Comparison of ENCODE assay signal across 2 cellular contexts in the genomic region with DNA sequence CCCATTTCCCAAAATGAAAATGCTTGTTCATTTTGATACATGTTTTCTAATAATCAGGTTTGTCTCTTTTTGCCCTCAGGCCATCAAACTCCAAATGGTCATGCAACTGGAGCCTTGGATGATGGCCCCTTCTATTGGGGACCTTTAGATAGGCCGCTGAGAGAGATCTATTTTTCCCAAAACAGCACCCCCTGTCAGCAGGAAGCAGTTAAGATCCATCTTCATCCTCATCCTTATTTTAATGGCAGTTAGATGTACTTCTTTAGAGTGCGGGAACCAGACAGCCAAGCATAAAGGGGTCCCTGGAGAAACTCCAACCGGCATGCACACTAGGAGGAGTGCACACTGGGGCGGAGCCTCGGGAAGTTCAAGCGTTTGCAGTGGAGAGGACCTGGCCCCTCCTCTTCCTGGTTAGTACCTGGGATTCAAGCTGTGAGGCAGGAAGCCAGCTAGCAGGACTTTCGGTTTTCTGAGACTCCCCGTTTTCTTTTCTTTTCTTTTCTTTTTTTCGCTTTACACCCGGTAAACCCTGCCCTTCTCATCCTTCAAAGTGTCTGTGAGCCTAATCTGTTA.
A peak's percentile ranks its signal among the peaks of the same experiment; 100 is the strongest.
TF ChIP-seq lines count a peak whose summit lies in the region.

No MANE protein-coding gene starts in this region.

TF ChIP-seq in IMR-90, 13 proteins besides CTCF, POLR2A, EP300 and RAD21:
- TF ChIP-seq MAFK (IDR thresholded peaks at IDR 0.05; ENCODE audit: low read depth, low read length), result no peak
- TF ChIP-seq SMC3 (IDR thresholded peaks at IDR 0.05; ENCODE audit: low read depth, low read length), result 0 out of 2 replicates have a peak, but pooled peaks have one; percentile 2

TF ChIP-seq in WTC11, 78 proteins besides CTCF, POLR2A, EP300 and RAD21:
- TF ChIP-seq RELA (CRISPR knock-in tag; IDR thresholded peaks at IDR 0.05; ENCODE audit: borderline replicate concordance) (no peak), EMX1 (CRISPR knock-in tag; IDR thresholded peaks at IDR 0.05) (no peak), AR (CRISPR knock-in tag; IDR thresholded peaks at IDR 0.05) (no peak), FOXK1 (CRISPR knock-in tag; IDR thresholded peaks at IDR 0.05) (no peak), FOXP1 (CRISPR knock-in tag; IDR thresholded peaks at IDR 0.05; ENCODE audit: borderline replicate concordance) (no peak), E2F5 (CRISPR knock-in tag; IDR thresholded peaks at IDR 0.05) (no peak), NFE2L1 (CRISPR knock-in tag; IDR thresholded peaks at IDR 0.05) (no peak), MAX (CRISPR knock-in tag; IDR thresholded peaks at IDR 0.05) (no peak)
- TF ChIP-seq, protein P1, sequence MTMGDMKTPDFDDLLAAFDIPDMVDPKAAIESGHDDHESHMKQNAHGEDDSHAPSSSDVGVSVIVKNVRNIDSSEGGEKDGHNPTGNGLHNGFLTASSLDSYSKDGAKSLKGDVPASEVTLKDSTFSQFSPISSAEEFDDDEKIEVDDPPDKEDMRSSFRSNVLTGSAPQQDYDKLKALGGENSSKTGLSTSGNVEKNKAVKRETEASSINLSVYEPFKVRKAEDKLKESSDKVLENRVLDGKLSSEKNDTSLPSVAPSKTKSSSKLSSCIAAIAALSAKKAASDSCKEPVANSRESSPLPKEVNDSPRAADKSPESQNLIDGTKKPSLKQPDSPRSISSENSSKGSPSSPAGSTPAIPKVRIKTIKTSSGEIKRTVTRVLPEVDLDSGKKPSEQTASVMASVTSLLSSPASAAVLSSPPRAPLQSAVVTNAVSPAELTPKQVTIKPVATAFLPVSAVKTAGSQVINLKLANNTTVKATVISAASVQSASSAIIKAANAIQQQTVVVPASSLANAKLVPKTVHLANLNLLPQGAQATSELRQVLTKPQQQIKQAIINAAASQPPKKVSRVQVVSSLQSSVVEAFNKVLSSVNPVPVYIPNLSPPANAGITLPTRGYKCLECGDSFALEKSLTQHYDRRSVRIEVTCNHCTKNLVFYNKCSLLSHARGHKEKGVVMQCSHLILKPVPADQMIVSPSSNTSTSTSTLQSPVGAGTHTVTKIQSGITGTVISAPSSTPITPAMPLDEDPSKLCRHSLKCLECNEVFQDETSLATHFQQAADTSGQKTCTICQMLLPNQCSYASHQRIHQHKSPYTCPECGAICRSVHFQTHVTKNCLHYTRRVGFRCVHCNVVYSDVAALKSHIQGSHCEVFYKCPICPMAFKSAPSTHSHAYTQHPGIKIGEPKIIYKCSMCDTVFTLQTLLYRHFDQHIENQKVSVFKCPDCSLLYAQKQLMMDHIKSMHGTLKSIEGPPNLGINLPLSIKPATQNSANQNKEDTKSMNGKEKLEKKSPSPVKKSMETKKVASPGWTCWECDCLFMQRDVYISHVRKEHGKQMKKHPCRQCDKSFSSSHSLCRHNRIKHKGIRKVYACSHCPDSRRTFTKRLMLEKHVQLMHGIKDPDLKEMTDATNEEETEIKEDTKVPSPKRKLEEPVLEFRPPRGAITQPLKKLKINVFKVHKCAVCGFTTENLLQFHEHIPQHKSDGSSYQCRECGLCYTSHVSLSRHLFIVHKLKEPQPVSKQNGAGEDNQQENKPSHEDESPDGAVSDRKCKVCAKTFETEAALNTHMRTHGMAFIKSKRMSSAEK (CRISPR knock-in tag; IDR thresholded peaks at IDR 0.05; ENCODE audit: borderline replicate concordance), result no peak
- TF ChIP-seq, protein P2, sequence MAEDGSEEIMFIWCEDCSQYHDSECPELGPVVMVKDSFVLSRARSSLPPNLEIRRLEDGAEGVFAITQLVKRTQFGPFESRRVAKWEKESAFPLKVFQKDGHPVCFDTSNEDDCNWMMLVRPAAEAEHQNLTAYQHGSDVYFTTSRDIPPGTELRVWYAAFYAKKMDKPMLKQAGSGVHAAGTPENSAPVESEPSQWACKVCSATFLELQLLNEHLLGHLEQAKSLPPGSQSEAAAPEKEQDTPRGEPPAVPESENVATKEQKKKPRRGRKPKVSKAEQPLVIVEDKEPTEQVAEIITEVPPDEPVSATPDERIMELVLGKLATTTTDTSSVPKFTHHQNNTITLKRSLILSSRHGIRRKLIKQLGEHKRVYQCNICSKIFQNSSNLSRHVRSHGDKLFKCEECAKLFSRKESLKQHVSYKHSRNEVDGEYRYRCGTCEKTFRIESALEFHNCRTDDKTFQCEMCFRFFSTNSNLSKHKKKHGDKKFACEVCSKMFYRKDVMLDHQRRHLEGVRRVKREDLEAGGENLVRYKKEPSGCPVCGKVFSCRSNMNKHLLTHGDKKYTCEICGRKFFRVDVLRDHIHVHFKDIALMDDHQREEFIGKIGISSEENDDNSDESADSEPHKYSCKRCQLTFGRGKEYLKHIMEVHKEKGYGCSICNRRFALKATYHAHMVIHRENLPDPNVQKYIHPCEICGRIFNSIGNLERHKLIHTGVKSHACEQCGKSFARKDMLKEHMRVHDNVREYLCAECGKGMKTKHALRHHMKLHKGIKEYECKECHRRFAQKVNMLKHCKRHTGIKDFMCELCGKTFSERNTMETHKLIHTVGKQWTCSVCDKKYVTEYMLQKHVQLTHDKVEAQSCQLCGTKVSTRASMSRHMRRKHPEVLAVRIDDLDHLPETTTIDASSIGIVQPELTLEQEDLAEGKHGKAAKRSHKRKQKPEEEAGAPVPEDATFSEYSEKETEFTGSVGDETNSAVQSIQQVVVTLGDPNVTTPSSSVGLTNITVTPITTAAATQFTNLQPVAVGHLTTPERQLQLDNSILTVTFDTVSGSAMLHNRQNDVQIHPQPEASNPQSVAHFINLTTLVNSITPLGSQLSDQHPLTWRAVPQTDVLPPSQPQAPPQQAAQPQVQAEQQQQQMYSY (CRISPR knock-in tag; IDR thresholded peaks at IDR 0.05), result no peak
- TF ChIP-seq, protein P3, sequence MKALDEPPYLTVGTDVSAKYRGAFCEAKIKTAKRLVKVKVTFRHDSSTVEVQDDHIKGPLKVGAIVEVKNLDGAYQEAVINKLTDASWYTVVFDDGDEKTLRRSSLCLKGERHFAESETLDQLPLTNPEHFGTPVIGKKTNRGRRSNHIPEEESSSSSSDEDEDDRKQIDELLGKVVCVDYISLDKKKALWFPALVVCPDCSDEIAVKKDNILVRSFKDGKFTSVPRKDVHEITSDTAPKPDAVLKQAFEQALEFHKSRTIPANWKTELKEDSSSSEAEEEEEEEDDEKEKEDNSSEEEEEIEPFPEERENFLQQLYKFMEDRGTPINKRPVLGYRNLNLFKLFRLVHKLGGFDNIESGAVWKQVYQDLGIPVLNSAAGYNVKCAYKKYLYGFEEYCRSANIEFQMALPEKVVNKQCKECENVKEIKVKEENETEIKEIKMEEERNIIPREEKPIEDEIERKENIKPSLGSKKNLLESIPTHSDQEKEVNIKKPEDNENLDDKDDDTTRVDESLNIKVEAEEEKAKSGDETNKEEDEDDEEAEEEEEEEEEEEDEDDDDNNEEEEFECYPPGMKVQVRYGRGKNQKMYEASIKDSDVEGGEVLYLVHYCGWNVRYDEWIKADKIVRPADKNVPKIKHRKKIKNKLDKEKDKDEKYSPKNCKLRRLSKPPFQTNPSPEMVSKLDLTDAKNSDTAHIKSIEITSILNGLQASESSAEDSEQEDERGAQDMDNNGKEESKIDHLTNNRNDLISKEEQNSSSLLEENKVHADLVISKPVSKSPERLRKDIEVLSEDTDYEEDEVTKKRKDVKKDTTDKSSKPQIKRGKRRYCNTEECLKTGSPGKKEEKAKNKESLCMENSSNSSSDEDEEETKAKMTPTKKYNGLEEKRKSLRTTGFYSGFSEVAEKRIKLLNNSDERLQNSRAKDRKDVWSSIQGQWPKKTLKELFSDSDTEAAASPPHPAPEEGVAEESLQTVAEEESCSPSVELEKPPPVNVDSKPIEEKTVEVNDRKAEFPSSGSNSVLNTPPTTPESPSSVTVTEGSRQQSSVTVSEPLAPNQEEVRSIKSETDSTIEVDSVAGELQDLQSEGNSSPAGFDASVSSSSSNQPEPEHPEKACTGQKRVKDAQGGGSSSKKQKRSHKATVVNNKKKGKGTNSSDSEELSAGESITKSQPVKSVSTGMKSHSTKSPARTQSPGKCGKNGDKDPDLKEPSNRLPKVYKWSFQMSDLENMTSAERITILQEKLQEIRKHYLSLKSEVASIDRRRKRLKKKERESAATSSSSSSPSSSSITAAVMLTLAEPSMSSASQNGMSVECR (CRISPR knock-in tag; IDR thresholded peaks at IDR 0.05; ENCODE audit: borderline replicate concordance), result no peak
